21 cellular contexts compared by ENCODE assay signal in the genomic region with DNA sequence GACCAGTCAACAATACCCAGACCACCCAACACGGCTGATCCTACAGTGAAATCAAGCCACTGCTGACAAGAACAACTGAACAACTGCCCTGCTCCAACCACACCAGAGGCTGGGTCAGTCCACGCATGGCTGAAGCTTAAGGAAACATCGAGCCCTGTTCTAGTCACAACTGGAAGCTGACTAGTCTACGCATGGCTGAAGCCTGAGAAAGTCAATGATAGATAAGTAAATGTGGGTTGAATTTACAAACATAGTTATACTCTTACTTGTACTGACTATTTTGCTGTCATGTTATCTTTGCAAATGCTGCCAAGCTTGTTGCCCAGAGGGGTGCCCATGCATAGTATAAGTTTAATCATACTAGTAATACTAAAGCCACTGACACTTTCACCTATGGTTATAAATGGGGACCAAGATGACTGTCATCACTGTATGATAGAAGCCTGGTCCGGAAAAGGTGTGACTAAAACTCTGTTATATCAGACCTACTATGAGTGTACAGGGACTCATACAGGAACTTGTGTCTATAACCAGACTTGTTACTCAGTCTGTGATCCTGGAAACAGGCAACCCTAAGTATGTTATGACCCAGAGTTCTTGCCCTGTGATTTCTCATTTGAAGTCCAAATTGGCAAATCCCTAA. TPM values are rescaled to one million over a fixed set of nuclear protein-coding genes. Genes with fewer than 3 reads are reported as not detected.
"Had no signal": no experiment of that assay in that cellular context is flagged by ENCODE, and none has a peak within 500 bp of the region (broad histone marks: within the 10 kb centered on the region; RNA-seq: fewer than 3 reads in every experiment).

No MANE protein-coding gene starts in this region.

- H3K4me3 Mint-ChIP-seq: activated CD8-positive, alpha-beta T cell treated with anti-CD3 and anti-CD28 coated beads, Interleukin-2, amount 10 ng/mL, durations not matched to agents 7 days and 5 days; activated naive CD8-positive, alpha-beta T cell treated with anti-CD3 and anti-CD28 coated beads for 36 hours; central memory CD8-positive, alpha-beta T cell; natural killer cell treated with Interleukin-12 subunit alpha and Interleukin-12 subunit beta and Interleukin-15 and Interleukin-18, amount 100 ng/mL, for 72 hours; WTC11 had no signal

- H3K9me3 Mint-ChIP-seq: activated naive CD8-positive, alpha-beta T cell treated with anti-CD3 and anti-CD28 coated beads for 36 hours; central memory CD8-positive, alpha-beta T cell; natural killer cell treated with Interleukin-12 subunit alpha and Interleukin-12 subunit beta and Interleukin-15 and Interleukin-18, amount 100 ng/mL, for 72 hours had no signal

- H3K4me1 Mint-ChIP-seq: activated naive CD8-positive, alpha-beta T cell treated with anti-CD3 and anti-CD28 coated beads for 36 hours; central memory CD8-positive, alpha-beta T cell; WTC11 had no signal

- H3K36me3 Mint-ChIP-seq: activated naive CD8-positive, alpha-beta T cell treated with anti-CD3 and anti-CD28 coated beads for 36 hours; natural killer cell treated with Interleukin-12 subunit alpha and Interleukin-12 subunit beta and Interleukin-15 and Interleukin-18, amount 100 ng/mL, for 72 hours had no signal

- H3K27ac Mint-ChIP-seq: activated CD8-positive, alpha-beta T cell treated with anti-CD3 and anti-CD28 coated beads, Interleukin-2, amount 10 ng/mL, durations not matched to agents 7 days and 5 days; activated naive CD8-positive, alpha-beta T cell treated with anti-CD3 and anti-CD28 coated beads for 36 hours; natural killer cell treated with Interleukin-12 subunit alpha and Interleukin-12 subunit beta and Interleukin-15 and Interleukin-18, amount 100 ng/mL, for 72 hours; WTC11 had no signal

- DNase-seq: activated CD8-positive, alpha-beta T cell treated with anti-CD3 and anti-CD28 coated beads, Interleukin-2, amount 10 ng/mL, durations not matched to agents 7 days and 5 days; activated gamma-delta T cell; activated naive CD8-positive, alpha-beta T cell treated with anti-CD3 and anti-CD28 coated beads for 36 hours; effector memory CD4-positive, alpha-beta T cell; esophagus squamous epithelium; gastrocnemius medialis; left cardiac atrium; midbrain; ovary; T-helper 9 cell; transverse colon; uterus had no signal

- H3K4me3 ChIP-seq: esophagus squamous epithelium, gastrocnemius medialis, ovary, prostate gland, right atrium auricular region, transverse colon, uterus had no signal

- ATAC-seq: activated CD8-positive, alpha-beta T cell treated with anti-CD3 and anti-CD28 coated beads, Interleukin-2, amount 10 ng/mL, durations not matched to agents 7 days and 5 days; gastrocnemius medialis; left cardiac atrium; WTC11 had no signal

RNA-seq across cellular contexts. Expression of gene GLYAT, which starts 43.4 kb away (rescaled TPM):
- total RNA-seq: activated CD8-positive, alpha-beta T cell treated with anti-CD3 and anti-CD28 coated beads, Interleukin-2, amount 10 ng/mL, durations not matched to agents 7 days and 5 days; activated naive CD8-positive, alpha-beta T cell treated with anti-CD3 and anti-CD28 coated beads for 36 hours; astrocyte; dermis microvascular lymphatic vessel endothelial cell; endothelial cell of umbilical vein; esophagus squamous epithelium; natural killer cell treated with Interleukin-12 subunit alpha and Interleukin-12 subunit beta and Interleukin-15 and Interleukin-18, amount 100 ng/mL, for 72 hours; prostate gland; right atrium auricular region; T-helper 1 cell treated with Interleukin-12 subunit alpha and Interleukin-12 subunit beta and Interleukin-4 antibody, amounts not matched to agents 30 ng/mL and 1 ng/mL, for 36 hours; transverse colon; uterus; WTC11 had no signal
